Comparison of ENCODE assay signal across 20 cellular contexts in the genomic region with DNA sequence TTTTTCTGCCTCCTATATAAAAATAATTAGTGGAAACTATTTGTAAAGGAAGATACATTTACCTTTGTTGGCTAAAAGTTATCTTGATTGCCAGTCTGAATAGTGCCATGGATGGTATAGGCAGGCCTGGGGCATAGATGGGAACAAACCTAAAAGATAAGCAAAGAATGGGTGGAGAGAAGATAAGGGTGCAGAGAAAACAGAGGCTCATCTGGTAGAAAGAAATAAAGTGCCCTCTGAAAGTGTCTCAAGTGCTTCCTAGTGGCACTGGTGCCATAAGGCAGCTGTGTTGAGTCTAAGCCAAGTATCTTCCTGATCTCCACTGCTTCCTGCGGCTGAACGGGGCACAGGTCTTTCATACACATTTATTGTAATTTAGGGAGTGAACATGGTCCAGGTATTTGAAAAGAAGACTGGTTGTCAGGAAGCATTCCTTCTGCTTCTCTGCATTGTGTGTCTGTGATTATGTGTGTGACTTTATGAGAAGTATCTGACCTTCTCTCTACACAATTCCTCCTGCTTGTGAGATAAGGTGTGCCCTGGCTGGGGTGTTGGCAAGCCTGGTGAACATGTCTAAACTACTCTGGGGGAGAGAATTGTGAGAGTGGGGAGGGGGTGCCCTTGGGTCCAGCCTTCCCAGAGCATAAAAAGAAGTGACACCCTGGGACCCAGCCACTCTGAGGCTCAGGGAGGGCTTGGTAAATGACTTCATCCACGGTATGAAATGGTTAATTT.
DNase-seq lines count a peak whose midpoint lies in the region; ATAC-seq, FAIRE-seq and TF ChIP-seq lines count a peak whose summit lies in the region.
"Had no signal": no experiment of that assay in that cellular context is flagged by ENCODE, and none has a peak within 500 bp of the region (broad histone marks: within the 10 kb centered on the region; RNA-seq: fewer than 3 reads in every experiment).

No MANE protein-coding gene starts in this region.

- peaks cover 0 to 2% of the 10 kb centered on the region in 2 donors for H3K36me3 Mint-ChIP-seq in stimulated activated naive B cell treated with anti-CD40 and anti-IgM and Interleukin-4, amounts not matched to agents 10 μg/mL and 1 μg/mL and 100 μg/mL, for 72 hours

- no peaks in the 10 kb centered on the region for H3K27me3 Mint-ChIP-seq in stimulated activated naive B cell treated with anti-CD40 and anti-IgM and Interleukin-4, amounts not matched to agents 10 μg/mL and 1 μg/mL and 100 μg/mL, for 72 hours
- H3K27me3 Mint-ChIP-seq: CD8-positive, alpha-beta memory T cell had no signal

- FAIRE-seq in HTR-8/SVneo (lab: Jason Lieb, UNC), result no peak
- FAIRE-seq: GM12891, GM18507 had no signal

- H3K27me3 ChIP-seq in BE2C, result no peaks in the 10 kb centered on the region
- no peaks in the 10 kb centered on the region for H3K27me3 ChIP-seq in PC-3 (ENCODE audit: low read length)
- H3K27me3 ChIP-seq: BLaER1 treated with 17β-estradiol and CSF1 and Interleukin-3, amounts not matched to agents 10 nM and 100 nM; SJSA1 had no signal

- TF ChIP-seq CTCF in BE2C (IDR thresholded peaks at IDR 0.05; ENCODE audit: low read depth, low read length) (no peak), PC-3 (conservative IDR thresholded peaks at IDR 0.05; ENCODE audit: low read depth, low read length) (no peak)

- H3K4me3 ChIP-seq in BE2C (ENCODE audit: low read depth, low read length) (no peak overlapping the region), PC-3 (ENCODE audit: low read length) (no peak overlapping the region)
- H3K4me3 ChIP-seq: BLaER1 treated with 17β-estradiol and CSF1 and Interleukin-3, amounts not matched to agents 10 nM and 100 nM; HAP-1; SJSA1 had no signal

- no peak for ATAC-seq in PC-3
- no peak for ATAC-seq in stimulated activated naive B cell treated with anti-CD40 and anti-IgM and Interleukin-4, amounts not matched to agents 10 μg/mL and 1 μg/mL and 100 μg/mL, for 72 hours (replicated peaks)

- no peaks in the 10 kb centered on the region for H3K79me2 ChIP-seq in PC-3 (ENCODE audit: low read length)

- no peaks in the 10 kb centered on the region for H4K20me1 ChIP-seq in PC-3 (ENCODE audit: low read length)
- H4K20me1 ChIP-seq: BLaER1 treated with 17β-estradiol and CSF1 and Interleukin-3, amounts not matched to agents 10 nM and 100 nM had no signal

- no peaks in the 10 kb centered on the region for H3K9me2 ChIP-seq in PC-3 (replicated peaks; ENCODE audit: low read length)

- DNase-seq in NCI-H2171 treated with DMSO at 0.1 percent for 48 hours (lab: John Stamatoyannopoulos, UW), result peak; percentile 22
- no peak for DNase-seq in NCI-H2171 (lab: John Stamatoyannopoulos, UW)
- DNase-seq in BE2C, result peak; percentile 31
- peak; percentile 45 for DNase-seq in NCI-H1436 (lab: John Stamatoyannopoulos, UW)
- peak; percentile 86 for DNase-seq in NCI-H69 (lab: John Stamatoyannopoulos, UW)
- no peak for DNase-seq in PC-3
- DNase-seq in stimulated activated naive B cell treated with anti-CD40 and anti-IgM and Interleukin-4, amounts not matched to agents 10 μg/mL and 1 μg/mL and 100 μg/mL, for 72 hours, result no peak
- no peak for DNase-seq in HTR-8/SVneo (ENCODE audit: insufficient read length, low spot score)
- DNase-seq: CD8-positive, alpha-beta memory T cell; GF-D8; NCI-H1694 treated with DMSO at 0.1 percent for 48 hours; NCI-H2227 treated with DMSO at 0.1 percent for 48 hours; NCI-H526 had no signal

- H3K9ac ChIP-seq in PC-3 (ENCODE audit: low read length), result no peak overlapping the region
- H3K9ac ChIP-seq: BLaER1 treated with 17β-estradiol and CSF1 and Interleukin-3, amounts not matched to agents 10 nM and 100 nM had no signal

- CTCF ChIA-PET in PC-3 (lab: Charles Lee), result no interaction called here

- no peak overlapping the region for H2AFZ ChIP-seq in PC-3 (ENCODE audit: low read length)

- no peaks in the 10 kb centered on the region; the same call in 1 of the 2 replicates for H3K9me3 ChIP-seq in BE2C
- H3K9me3 ChIP-seq in PC-3 (ENCODE audit: low read length), result no peaks in the 10 kb centered on the region
- H3K9me3 ChIP-seq: BLaER1 treated with 17β-estradiol and CSF1 and Interleukin-3, amounts not matched to agents 10 nM and 100 nM; HAP-1; SJSA1 had no signal

- intact Hi-C loops in PC-3 (cut with micrococcal nuclease), result no loop called here

- H3K4me1 ChIP-seq in BE2C (peaks cover 37% of the 10 kb centered on the region), PC-3 (ENCODE audit: insufficient read depth, low read length) (no peaks in the 10 kb centered on the region)
- H3K4me1 ChIP-seq: BLaER1 treated with 17β-estradiol and CSF1 and Interleukin-3, amounts not matched to agents 10 nM and 100 nM had no signal

- no peaks in the 10 kb centered on the region for H3K36me3 ChIP-seq in BE2C
- no peaks in the 10 kb centered on the region for H3K36me3 ChIP-seq in PC-3 (ENCODE audit: low read depth, low read length)
- H3K36me3 ChIP-seq: BLaER1 treated with 17β-estradiol and CSF1 and Interleukin-3, amounts not matched to agents 10 nM and 100 nM; HAP-1; SJSA1 had no signal

- no peak overlapping the region for H3K27ac ChIP-seq in PC-3 (ENCODE audit: low read length)
- H3K27ac ChIP-seq: BLaER1 treated with 17β-estradiol and CSF1 and Interleukin-3, amounts not matched to agents 10 nM and 100 nM; HL-60; RWPE1; SJSA1 had no signal

- no TSS peak for BruUV-seq in PC-3 (replicated peaks; lab: Mats Ljungman, UMichigan)

- no peaks in the 10 kb centered on the region for H3K9me3 Mint-ChIP-seq in stimulated activated naive B cell treated with anti-CD40 and anti-IgM and Interleukin-4, amounts not matched to agents 10 μg/mL and 1 μg/mL and 100 μg/mL, for 72 hours
- H3K9me3 Mint-ChIP-seq: CD8-positive, alpha-beta memory T cell had no signal

- no peak overlapping the region for H3K4me2 ChIP-seq in PC-3 (ENCODE audit: low read length)
- H3K4me2 ChIP-seq: BLaER1 treated with 17β-estradiol and CSF1 and Interleukin-3, amounts not matched to agents 10 nM and 100 nM had no signal

- H3K4me1 Mint-ChIP-seq in stimulated activated naive B cell treated with anti-CD40 and anti-IgM and Interleukin-4, amounts not matched to agents 10 μg/mL and 1 μg/mL and 100 μg/mL, for 72 hours, result peaks cover 0 to 9% of the 10 kb centered on the region in 2 donors

- H3K27ac Mint-ChIP-seq in stimulated activated naive B cell treated with anti-CD40 and anti-IgM and Interleukin-4, amounts not matched to agents 10 μg/mL and 1 μg/mL and 100 μg/mL, for 72 hours, result no peak overlapping the region

- no peak overlapping the region for H3K4me3 Mint-ChIP-seq in stimulated activated naive B cell treated with anti-CD40 and anti-IgM and Interleukin-4, amounts not matched to agents 10 μg/mL and 1 μg/mL and 100 μg/mL, for 72 hours
- H3K4me3 Mint-ChIP-seq: CD8-positive, alpha-beta memory T cell had no signal

- POLR2A ChIA-PET in PC-3 (lab: Charles Lee; ENCODE audit: unreplicated experiment), result no interaction called here

- no peaks in the 10 kb centered on the region for H3F3A ChIP-seq in PC-3 (ENCODE audit: low read length, unreplicated experiment)

Comparison
In these comparisons a context has a peak if more than half of its experiments do, and no peak if none do; other contexts are left out.
1. DNase-seq: peak in NCI-H2171 treated with DMSO at 0.1 percent for 48 hours (single experiment), BE2C (single experiment), NCI-H1436 (single experiment) and NCI-H69 (single experiment); none in NCI-H2171 (single experiment), PC-3 (single experiment), stimulated activated naive B cell treated with anti-CD40 and anti-IgM and Interleukin-4, amounts not matched to agents 10 μg/mL and 1 μg/mL and 100 μg/mL, for 72 hours (single experiment) and HTR-8/SVneo (single experiment).